In genomic region chr1:182791464-182792179, GRCh38 we compare ENCODE assay signal across 1 cellular context.
TF ChIP-seq lines count a peak whose summit lies in the region.

No MANE protein-coding gene starts in this region.

TF ChIP-seq in K562, 482 proteins besides CTCF, POLR2A, EP300 and RAD21 (continued from another document and continues in another):
- TF ChIP-seq TAF15 (IDR thresholded peaks at IDR 0.05; ENCODE audit: low read depth, low read length), result no peak
- TF ChIP-seq ZFP30 (CRISPR knock-in tag; IDR thresholded peaks at IDR 0.05; ENCODE audit: borderline replicate concordance), result no peak
- TF ChIP-seq RFX5 (IDR thresholded peaks at IDR 0.05; ENCODE audit: low read depth, low read length), result no peak
- no peak for TF ChIP-seq ZNF431 (CRISPR knock-in tag; IDR thresholded peaks at IDR 0.05)
- no peak for TF ChIP-seq FOXJ3 (CRISPR knock-in tag; IDR thresholded peaks at IDR 0.05)
- TF ChIP-seq SMARCB1 (IDR thresholded peaks at IDR 0.05; ENCODE audit: insufficient read length, low read depth), result peak; percentile 62
- peak; percentile 96 for TF ChIP-seq NFE2 (IDR thresholded peaks at IDR 0.05; ENCODE audit: low read depth)
- TF ChIP-seq PATZ1 (CRISPR knock-in tag; IDR thresholded peaks at IDR 0.05; ENCODE audit: borderline replicate concordance), result no peak
- no peak; the same call in 1 of the 2 replicates for TF ChIP-seq ZBTB17 (CRISPR knock-in tag; IDR thresholded peaks at IDR 0.05)
- TF ChIP-seq SNAPC5 (CRISPR knock-in tag; IDR thresholded peaks at IDR 0.05), result no peak
- no peak for TF ChIP-seq PBX2 (CRISPR knock-in tag; IDR thresholded peaks at IDR 0.05; ENCODE audit: low read depth)
- peak; percentile 51; the same call in 1 of the 2 replicates for TF ChIP-seq PBX2 (tag; conservative IDR thresholded peaks at IDR 0.05; ENCODE audit: low read depth)
- TF ChIP-seq ZNF324 (CRISPR knock-in tag; IDR thresholded peaks at IDR 0.05), result no peak
- peak; percentile 65; the same call in 1 of the 2 replicates for TF ChIP-seq MTA3 (IDR thresholded peaks at IDR 0.05; ENCODE audit: borderline replicate concordance)
- TF ChIP-seq ZBTB12 (CRISPR knock-in tag; IDR thresholded peaks at IDR 0.05), result no peak
- no peak for TF ChIP-seq ZNF778 (CRISPR knock-in tag; IDR thresholded peaks at IDR 0.05)
- no peak for TF ChIP-seq E2F4 (CRISPR knock-in tag; IDR thresholded peaks at IDR 0.05; ENCODE audit: low read depth)
- peak in 1 of 3 experiments; percentile 76; a peak in 2 of 6 replicates for TF ChIP-seq ZBTB11 (CRISPR knock-in tag; IDR thresholded peaks at IDR 0.05)
- peak; percentile 91 for TF ChIP-seq ZNF197 (CRISPR knock-in tag; IDR thresholded peaks at IDR 0.05; ENCODE audit: low read depth)
- TF ChIP-seq CREBBP (IDR thresholded peaks at IDR 0.05; ENCODE audit: low read depth, low read length), result no peak
- peak; percentile 87; the same call in 1 of the 2 replicates for TF ChIP-seq DMBX1 (CRISPR knock-in tag; IDR thresholded peaks at IDR 0.05; ENCODE audit: borderline replicate concordance)
- TF ChIP-seq HES1 (IDR thresholded peaks at IDR 0.05; ENCODE audit: low read depth), result peak; percentile 75; the same call in 1 of the 2 replicates
- TF ChIP-seq ZBED1 (IDR thresholded peaks at IDR 0.05), result no peak
- no peak for TF ChIP-seq IRF9 (tag; IDR thresholded peaks at IDR 0.05)
- TF ChIP-seq ZNF146 (CRISPR knock-in tag; IDR thresholded peaks at IDR 0.05; ENCODE audit: unreplicated experiment), result no peak
- no peak for TF ChIP-seq ZNF445 (CRISPR knock-in tag; IDR thresholded peaks at IDR 0.05; ENCODE audit: low read depth)
- no peak for TF ChIP-seq XRCC4 (IDR thresholded peaks at IDR 0.05; ENCODE audit: extremely low read depth, insufficient read depth, insufficient read length)
- no peak for TF ChIP-seq MCM2 (IDR thresholded peaks at IDR 0.05; ENCODE audit: low read depth)
- no peak for TF ChIP-seq CEBPZ (IDR thresholded peaks at IDR 0.05; ENCODE audit: borderline replicate concordance, low read depth, low read length)
- 0 out of 2 replicates have a peak, but pooled peaks have one; percentile 27 for TF ChIP-seq CREB3 (tag; conservative IDR thresholded peaks at IDR 0.05; ENCODE audit: low read depth)
- TF ChIP-seq CHAMP1 (IDR thresholded peaks at IDR 0.05), result peak; percentile 89
- peak in 1 of 2 experiments; percentile 77 for TF ChIP-seq NCOA2 (IDR thresholded peaks at IDR 0.05; ENCODE audit: partially characterized antibody in 2 of 2)
- no peak for TF ChIP-seq POLR3G (IDR thresholded peaks at IDR 0.05; ENCODE audit: extremely low read depth, insufficient read length, insufficient replicate concordance)
- TF ChIP-seq MEF2A (IDR thresholded peaks at IDR 0.05; ENCODE audit: control insufficient read depth, low read depth, low read length), result peak; percentile 91
- TF ChIP-seq PTRF (tag; IDR thresholded peaks at IDR 0.05), result no peak
- TF ChIP-seq NR3C1 (CRISPR knock-in tag; IDR thresholded peaks at IDR 0.05), result no peak
- peak; percentile 97 for TF ChIP-seq ELF4 (CRISPR knock-in tag; IDR thresholded peaks at IDR 0.05)
- TF ChIP-seq SAP30 (IDR thresholded peaks at IDR 0.05; ENCODE audit: borderline replicate concordance, insufficient read depth, low read depth, low read length, poor library complexity, severe bottlenecking), result no peak
- no peak for TF ChIP-seq SNRNP70 (optimal IDR thresholded peaks at IDR 0.05; ENCODE audit: low read depth, low read length)
- TF ChIP-seq GATAD2B (IDR thresholded peaks at IDR 0.05; ENCODE audit: borderline replicate concordance), result peak; percentile 98
- no peak for TF ChIP-seq COPS2 (conservative IDR thresholded peaks at IDR 0.05)
